31 cellular contexts compared by ENCODE assay signal in the genomic region with DNA sequence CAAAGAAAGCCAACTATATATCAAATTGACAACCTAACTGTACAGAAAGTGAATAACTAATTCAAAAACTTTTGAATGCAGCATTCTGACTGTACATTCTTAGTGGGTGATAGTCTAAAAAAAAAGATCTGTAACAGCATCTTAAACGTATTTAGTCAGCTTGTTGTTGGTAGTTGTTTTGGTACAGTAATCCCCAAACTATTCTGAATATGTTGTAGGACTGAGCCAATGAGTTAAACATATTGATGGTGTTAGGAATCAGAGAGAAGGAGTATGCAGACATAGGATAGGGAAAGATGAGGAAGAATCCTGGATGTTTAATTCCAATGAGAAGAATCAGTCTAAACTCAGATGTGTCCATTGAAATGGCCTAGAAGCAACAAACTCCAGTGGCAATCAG. TPM values are rescaled to one million over a fixed set of nuclear protein-coding genes. Genes with fewer than 3 reads are reported as not detected.
A peak's percentile ranks its signal among the peaks of the same experiment; 100 is the strongest.
DNase-seq lines count a peak whose midpoint lies in the region; ATAC-seq, FAIRE-seq and TF ChIP-seq lines count a peak whose summit lies in the region.
"Had no signal": no experiment of that assay in that cellular context is flagged by ENCODE, and none has a peak within 500 bp of the region (broad histone marks: within the 10 kb centered on the region; RNA-seq: fewer than 3 reads in every experiment).

No MANE protein-coding gene starts in this region.

- TF ChIP-seq POLR2A in GM12891 (IDR thresholded peaks at IDR 0.05; ENCODE audit: low read depth, low read length), result no peak

- no peak for TF ChIP-seq CTCF in AG04449 (IDR thresholded peaks at IDR 0.05; ENCODE audit: insufficient read depth, low read length, missing control alignments)
- no peak for TF ChIP-seq CTCF in right atrium auricular region (IDR thresholded peaks at IDR 0.05)

- CTCF ChIA-PET in AG04449 (lab: Yijun Ruan, JAX), result interaction anchor here (1.7 kb wide), 1 partner anchor 12 kb away, joined by 4 read pairs; no protein-coding TSS in a partner anchor

- H3K9me3 ChIP-seq in right atrium auricular region, result no peaks in the 10 kb centered on the region
- H3K9me3 ChIP-seq: Caco-2, colonic mucosa, left lung, MG63, neutrophil, prostate gland, thyroid gland had no signal

- H3K4me1 ChIP-seq in right atrium auricular region, result no peaks in the 10 kb centered on the region
- H3K4me1 ChIP-seq: Caco-2, colonic mucosa, left lung, prostate gland, thyroid gland had no signal

- DNase-seq in AG04449 (ENCODE audit: low read depth, low spot score) (peak; percentile 59), ELR (ENCODE audit: low read depth) (peak; percentile 68), M059J (ENCODE audit: low read depth) (peak; percentile 35), fibroblast of peridontal ligament (ENCODE audit: extremely low read depth) (peak; percentile 36), GM12891 (ENCODE audit: insufficient read length, low spot score) (no peak), right atrium auricular region (ENCODE audit: low spot score) (no peak), NCI-H82 treated with DMSO at 0.1 percent for 48 hours (lab: John Stamatoyannopoulos, UW; ENCODE audit: unreplicated experiment) (no peak)
- DNase-seq: activated CD4-positive, alpha-beta T cell treated with anti-CD3 and anti-CD28 coated beads, Interleukin-2, amount 50 U/mL, for 48 hours; activated naive CD4-positive, alpha-beta T cell treated with anti-CD3 and anti-CD28 coated beads for 36 hours; C1 segment of cervical spinal cord; Caco-2; colonic mucosa; DMS79; GOT3; left lung; naive B cell; NCI-H1105 treated with DMSO at 0.1 percent for 48 hours; NCI-H2029; NCI-H774; thyroid gland had no signal

- ATAC-seq in GM19397 (IDR thresholded peaks at IDR 0.05; ENCODE audit: unreplicated experiment), result no peak
- ATAC-seq: esophagus mucosa, left lung had no signal

- FAIRE-seq in GM12891 (lab: Jason Lieb, UNC), result no peak
- FAIRE-seq: A204.1, GM12892, TTC549 had no signal

- no peaks in the 10 kb centered on the region for H3K27me3 ChIP-seq in right atrium auricular region
- H3K27me3 ChIP-seq: cardiac muscle cell, colonic mucosa, left lung, MG63, neutrophil, thyroid gland had no signal

- H3K4me3 ChIP-seq in AG04449 (ENCODE audit: low read depth, low read length) (no peak overlapping the region), right atrium auricular region (no peak overlapping the region)
- H3K4me3 ChIP-seq: cardiac muscle cell, colonic mucosa, left lung, MG63, prostate gland, thyroid gland had no signal

- POLR2A ChIA-PET in AG04449 (lab: Yijun Ruan, JAX), result no interaction called here

- no peaks in the 10 kb centered on the region for H3K36me3 ChIP-seq in right atrium auricular region
- H3K36me3 ChIP-seq: cardiac muscle cell, colonic mucosa, left lung, MG63, neutrophil, prostate gland, thyroid gland had no signal

- no peak overlapping the region for H3K27ac ChIP-seq in right atrium auricular region
- H3K27ac ChIP-seq: cardiac muscle cell, colonic mucosa, left lung, neutrophil, prostate gland, RWPE1, thyroid gland had no signal

TF ChIP-seq in GM12891, 5 proteins besides CTCF, POLR2A, EP300 and RAD21:
- TF ChIP-seq PAX5 (IDR thresholded peaks at IDR 0.05; ENCODE audit: insufficient read depth, low read length, severe bottlenecking) (no peak), TAF1 (IDR thresholded peaks at IDR 0.05; ENCODE audit: low read depth, low read length) (no peak), SPI1 (IDR thresholded peaks at IDR 0.05; ENCODE audit: low read depth, low read length) (no peak), POLR2AphosphoS5 (IDR thresholded peaks at IDR 0.05; ENCODE audit: low read depth, low read length) (no peak), POU2F2 (IDR thresholded peaks at IDR 0.05; ENCODE audit: low read depth, low read length) (no peak)

RNA-seq across cellular contexts. Expression of gene KIRREL3, which starts 41.9 kb away (rescaled TPM):
- 7.1 and 9.8 TPM in 2 replicates for total RNA-seq in M059J (2014; rRNA removed; shearing (Covaris generic))
- polyA plus RNA-seq in GM12891 (2012; ENCODE audit: low read depth, missing spikeins), result 0.14 TPM
- under 1 TPM; 0.51 to 0.74 TPM for total RNA-seq in right atrium auricular region
- total RNA-seq: activated naive CD4-positive, alpha-beta T cell treated with anti-CD3 and anti-CD28 coated beads for 36 hours; Caco-2; left lung; OCI-LY7 had no signal

Comparison
In these comparisons a context has a peak if more than half of its experiments do, and no peak if none do; other contexts are left out.
1. DNase-seq: peak in AG04449 (single experiment), ELR (single experiment), M059J (single experiment) and fibroblast of peridontal ligament (single experiment); none in GM12891 (single experiment), right atrium auricular region (single experiment) and NCI-H82 treated with DMSO at 0.1 percent for 48 hours (single experiment).